In the genomic region with DNA sequence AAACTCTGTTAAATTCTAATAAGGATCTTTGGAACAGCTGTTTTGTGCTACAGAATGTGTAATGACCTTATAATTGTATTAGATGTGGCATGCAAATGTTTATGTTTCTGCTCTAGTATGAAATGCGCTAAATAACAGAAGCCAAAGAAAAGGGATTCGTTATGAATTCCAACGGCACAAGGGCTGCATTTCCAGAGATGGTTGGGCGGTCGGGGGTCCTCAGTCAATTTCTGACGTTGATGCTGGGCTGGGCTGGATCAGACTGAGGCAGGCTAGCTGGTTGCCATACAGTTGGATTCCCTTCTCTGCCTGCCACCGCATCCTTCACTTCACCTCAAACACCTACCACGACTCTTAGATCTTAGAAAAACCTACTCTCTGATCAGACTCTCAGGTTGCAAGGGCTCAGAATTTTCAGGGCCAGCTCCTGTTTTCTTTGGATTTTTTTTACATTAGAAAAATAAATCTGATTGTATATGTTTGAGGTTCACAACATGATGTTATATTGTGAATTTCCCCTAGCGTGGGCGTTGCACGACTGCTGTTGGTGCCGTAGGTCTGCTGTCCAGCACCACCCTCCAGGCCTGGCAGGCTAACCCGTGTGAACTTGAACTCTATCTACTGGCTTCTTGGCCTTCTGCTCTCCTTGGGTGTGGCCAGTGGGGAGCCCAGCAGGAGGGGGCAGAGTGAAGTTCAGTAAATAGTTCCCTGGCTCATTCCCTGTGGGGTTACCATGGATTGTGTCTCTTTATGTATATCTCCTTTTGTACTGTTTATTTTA, we compare ENCODE assay signal across 22 cellular contexts.
"Had no signal": no experiment of that assay in that cellular context is flagged by ENCODE, and none has a peak within 500 bp of the region (broad histone marks: within the 10 kb centered on the region; RNA-seq: fewer than 3 reads in every experiment).

No MANE protein-coding gene starts in this region.

- H3K79me2 ChIP-seq: hepatocyte had no signal

- H3K4me1 ChIP-seq: colonic mucosa, esophagus muscularis mucosa, foreskin keratinocyte, gastroesophageal sphincter, heart left ventricle, left lung, lower lobe of right lung had no signal

- ATAC-seq: foreskin keratinocyte, gastroesophageal sphincter, heart left ventricle, left colon, left ventricle myocardium superior, lower lobe of right lung, mucosa of descending colon had no signal

- H3K9me3 ChIP-seq: colonic mucosa, esophagus muscularis mucosa, gastroesophageal sphincter, heart left ventricle, left lung, lower lobe of right lung, mucosa of descending colon had no signal

- H3K36me3 ChIP-seq: colonic mucosa, esophagus muscularis mucosa, gastroesophageal sphincter, heart left ventricle, left lung, lower lobe of right lung had no signal

- H3K4me3 ChIP-seq: colonic mucosa, dorsolateral prefrontal cortex, esophagus muscularis mucosa, gastroesophageal sphincter, heart left ventricle, hepatocyte, left lung, lower lobe of right lung, mucosa of descending colon had no signal

- DNase-seq: colonic mucosa; dermis blood vessel endothelial cell; dorsolateral prefrontal cortex; effector CD4-positive, alpha-beta T cell; effector memory CD4-positive, alpha-beta T cell; foreskin keratinocyte; heart left ventricle; hypothalamus; immature natural killer cell; islet precursor cell; kidney; kidney glomerular epithelial cell; left colon; left ventricle myocardium superior; lower lobe of right lung; mesenchymal stem cell; mucosa of descending colon; naive B cell had no signal

- H3K4me2 ChIP-seq: hepatocyte had no signal

- H3K27me3 ChIP-seq: colonic mucosa, esophagus muscularis mucosa, foreskin keratinocyte, gastroesophageal sphincter, hepatocyte, left lung had no signal

- H2AFZ ChIP-seq: hepatocyte had no signal

- H3K27ac ChIP-seq: colonic mucosa, dorsolateral prefrontal cortex, esophagus muscularis mucosa, foreskin keratinocyte, gastroesophageal sphincter, heart left ventricle, hepatocyte, left lung, lower lobe of right lung had no signal
